1 cellular context compared by ENCODE assay signal in genomic region chr17:2172447-2172938, GRCh38.
TF ChIP-seq lines count a peak whose summit lies in the region.

No MANE protein-coding gene starts in this region.

TF ChIP-seq in GM23338, 12 proteins besides CTCF, POLR2A, EP300 and RAD21 (continued from another document):
- TF ChIP-seq REST (IDR thresholded peaks at IDR 0.05; ENCODE audit: unreplicated experiment), result no peak
- no peak for TF ChIP-seq ZNF331 (CRISPR knock-in tag; IDR thresholded peaks at IDR 0.05; ENCODE audit: low read depth)
- no peak for TF ChIP-seq ZNF114 (CRISPR knock-in tag; IDR thresholded peaks at IDR 0.05)
- no peak for TF ChIP-seq NANOG (IDR thresholded peaks at IDR 0.05; ENCODE audit: borderline replicate concordance)
- TF ChIP-seq POLR2AphosphoS5 (IDR thresholded peaks at IDR 0.05; ENCODE audit: low read depth), result no peak
- TF ChIP-seq EZH2phosphoT487 (IDR thresholded peaks at IDR 0.05; ENCODE audit: unreplicated experiment), result no peak
- TF ChIP-seq STAT1 (IDR thresholded peaks at IDR 0.05; ENCODE audit: unreplicated experiment), result no peak
